1 cellular context compared by ENCODE assay signal in genomic region chr20:62022575-62023139, GRCh38.
TF ChIP-seq lines count a peak whose summit lies in the region.

No MANE protein-coding gene starts in this region.

TF ChIP-seq in liver, 16 proteins besides CTCF, POLR2A, EP300 and RAD21 (continued from another document):
- no peak for TF ChIP-seq ZBTB33 (IDR thresholded peaks at IDR 0.05)
- TF ChIP-seq NR2F2 (IDR thresholded peaks at IDR 0.05), result no peak
- no peak for TF ChIP-seq EGR1 (IDR thresholded peaks at IDR 0.05; ENCODE audit: low read depth in 2 of 2)
- no peak for TF ChIP-seq JUND (IDR thresholded peaks at IDR 0.05)
- TF ChIP-seq YY1 (IDR thresholded peaks at IDR 0.05), result no peak
- TF ChIP-seq HNF4G (IDR thresholded peaks at IDR 0.05), result no peak
